In the genomic region with DNA sequence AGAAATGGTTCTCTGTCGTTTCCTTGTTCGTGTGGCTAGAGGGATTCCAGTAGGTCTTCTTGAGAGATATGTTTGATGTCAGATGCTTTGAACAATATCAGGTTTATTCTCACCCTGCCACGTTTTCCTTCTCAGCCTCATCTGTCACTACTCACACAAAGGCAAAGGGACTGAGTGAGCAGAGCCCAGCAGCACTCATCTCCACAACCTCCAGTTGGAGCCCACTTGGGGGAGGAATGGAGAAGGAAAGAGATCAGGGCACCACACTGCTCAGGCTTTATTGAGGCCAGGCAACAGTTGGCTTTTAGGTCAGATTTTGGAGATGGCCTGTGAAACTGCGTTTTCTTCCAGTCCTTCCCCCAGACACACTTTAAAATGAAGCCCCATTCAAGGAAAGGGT, we compare ENCODE assay signal across 7 cellular contexts. TPM values are rescaled to one million over a fixed set of nuclear protein-coding genes. Genes with fewer than 3 reads are reported as not detected.
DNase-seq lines count a peak whose midpoint lies in the region; ATAC-seq, FAIRE-seq and TF ChIP-seq lines count a peak whose summit lies in the region.
"Not testable (repeated sequence)": the region's sequence is repeated elsewhere in the genome, so short reads cannot be mapped to it uniquely, and the experiment has no call there.

No MANE protein-coding gene starts in this region.

- DNase-seq in Panc1 (ENCODE audit: low read depth, low spot score); GM12878 (ENCODE audit: low read depth, low spot score); Right ventricle myocardium inferior (ENCODE audit: missing footprints); left ventricle myocardium superior; right lobe of liver; sciatic nerve (ENCODE audit: low spot score); upper lobe of right lung: not testable (repeated sequence)

- intact Hi-C loops in Panc1 (cut with micrococcal nuclease; ENCODE audit: unreplicated experiment); GM12878 (cut with micrococcal nuclease; ENCODE audit: unreplicated experiment); Right ventricle myocardium inferior (cut with DNase I); left ventricle myocardium superior (cut with micrococcal nuclease); right lobe of liver (cut with DNase I); sciatic nerve (cut with DNase I); upper lobe of right lung (cut with DNase I): not testable (repeated sequence)

- not testable (repeated sequence) for H3K9ac ChIP-seq in GM12878 (ENCODE audit: control insufficient read depth, insufficient read depth, low read length)

- H3K79me2 ChIP-seq in GM12878 (ENCODE audit: control insufficient read depth, insufficient read depth, low read length): not testable (repeated sequence)

- POLR2A ChIA-PET in Panc1 (lab: Charles Lee); GM12878 (lab: Charles Lee): not testable (repeated sequence)

- WGBS in GM12878 (ENCODE audit: insufficient coverage, insufficient replicate concordance, low lambda C conversion rate, missing lambda C conversion rate): no CpG with 5 or more reads among the region's 4 CpGs
- WGBS in right lobe of liver (ENCODE audit: insufficient coverage, low coverage, low lambda C conversion rate, missing lambda C conversion rate): no CpG with 5 or more reads among the region's 4 CpGs

- TF ChIP-seq EP300 in GM12878 (IDR thresholded peaks at IDR 0.05; ENCODE audit: borderline replicate concordance in 1 of 2, control insufficient read depth in 1 of 2, low read depth in 2 of 2, low read length in 2 of 2): not testable (repeated sequence)

- not testable (repeated sequence) for H3K9me3 ChIP-seq in Panc1 (ENCODE audit: control insufficient read depth, insufficient read depth, low read depth, low read length); GM12878 (replicated peaks; ENCODE audit: control insufficient read depth, insufficient read depth, low read length); right lobe of liver; upper lobe of right lung

- H3K36me3 ChIP-seq in Panc1 (ENCODE audit: control insufficient read depth, insufficient read depth, low read length); GM12878 (ENCODE audit: control insufficient read depth in 2 of 2, insufficient read depth in 2 of 2, low read length in 1 of 2); right lobe of liver; upper lobe of right lung: not testable (repeated sequence)

- CTCF ChIA-PET in Panc1 (lab: Charles Lee); GM12878 (lab: Yijun Ruan, JAX): not testable (repeated sequence)

- not testable (repeated sequence) for H3K4me1 ChIP-seq in Panc1 (ENCODE audit: control insufficient read depth, insufficient read depth, low read length); GM12878 (ENCODE audit: control insufficient read depth, insufficient read depth, low read length); right lobe of liver; upper lobe of right lung

- FAIRE-seq in GM12878 (lab: Jason Lieb, UNC): not testable (repeated sequence)

- TF ChIP-seq RAD21 in GM12878 (IDR thresholded peaks at IDR 0.05; ENCODE audit: insufficient read depth, low read depth, low read length): not testable (repeated sequence)

- not testable (repeated sequence) for H3K27me3 ChIP-seq in Panc1 (ENCODE audit: control insufficient read depth, insufficient read depth, low read length); GM12878 (replicated peaks in 1 of 2; ENCODE audit: control insufficient read depth in 2 of 2, insufficient read depth in 2 of 2, low read length in 1 of 2); right lobe of liver; upper lobe of right lung

- not testable (repeated sequence) for H3K27ac ChIP-seq in Panc1 (ENCODE audit: low read length); GM12878 (ENCODE audit: control insufficient read depth, insufficient read depth); right lobe of liver; upper lobe of right lung

- not testable (repeated sequence) for TF ChIP-seq POLR2A in GM12878 (IDR thresholded peaks at IDR 0.05; ENCODE audit: low read depth, low read length); right lobe of liver (IDR thresholded peaks at IDR 0.05)

- not testable (repeated sequence) for H3K4me2 ChIP-seq in GM12878 (ENCODE audit: control insufficient read depth, insufficient read depth)

- RAD21 ChIA-PET in GM12878 (lab: Charles Lee; ENCODE audit: unreplicated experiment): not testable (repeated sequence)

- ATAC-seq in Panc1 (peak; percentile 46), GM12878 (peak; percentile 28), Right ventricle myocardium inferior (peak; percentile 47), left ventricle myocardium superior (peak; percentile 66), right lobe of liver (peak; percentile 36 to 44 (median 40)), sciatic nerve (peak; percentile 63), upper lobe of right lung (peak; percentile 23)

- H2AFZ ChIP-seq in GM12878 (ENCODE audit: control insufficient read depth, low read depth, low read length): not testable (repeated sequence)

- BruUV-seq in Panc1 (replicated peaks; lab: Mats Ljungman, UMichigan); GM12878 (replicated peaks; lab: Mats Ljungman, UMichigan): not testable (repeated sequence)

- in situ Hi-C loops in Panc1 (cut with HindIII; ENCODE audit: low pct_unique_long_range_greater_than_20kb, low sequenced_read_pairs); GM12878 (cut with MboI): not testable (repeated sequence)

- SMC1A ChIA-PET in GM12878 (lab: Charles Lee; ENCODE audit: uncharacterized antibody, unreplicated experiment): not testable (repeated sequence)

- H4K20me1 ChIP-seq in GM12878 (ENCODE audit: control insufficient read depth, insufficient read depth): not testable (repeated sequence)

- TF ChIP-seq CTCF in Panc1 (IDR thresholded peaks at IDR 0.05); GM12878 (IDR thresholded peaks at IDR 0.05 in 2 of 3, conservative IDR thresholded peaks at IDR 0.05 in 1 of 3; ENCODE audit: control insufficient read depth in 2 of 3, extremely low read depth in 1 of 3, insufficient read depth in 1 of 3, low read depth in 3 of 3, low read length in 3 of 3); right lobe of liver (IDR thresholded peaks at IDR 0.05); upper lobe of right lung (IDR thresholded peaks at IDR 0.05): not testable (repeated sequence)

- not testable (repeated sequence) for H3K4me3 ChIP-seq in Panc1 (ENCODE audit: low read depth in 2 of 2, low read length in 2 of 2); GM12878; right lobe of liver; upper lobe of right lung

RNA-seq across cellular contexts. Expression of a gene that starts 0.8 kb away (rescaled TPM):
- total RNA-seq in Panc1 (2021; ENCODE audit: unreplicated experiment) (13.6 TPM), GM12878 (2014; rRNA removed) (3.4 and 4.6 TPM in 2 replicates), GM12878 (2014; rRNA removed; fragmentation: Illumina TruSeq; extraction: Trizol) (5.0 and 5.1 TPM in 2 replicates), GM12878 (2021) (7.4 and 8.2 TPM in 2 replicates), Right ventricle myocardium inferior (1,846 TPM), left ventricle myocardium superior (1,838 TPM), right lobe of liver (100 to 1,000 TPM in 1 of 6 experiments, 10 to 100 TPM in 5; 36.3 to 129 (median 57.9) TPM), sciatic nerve (121 TPM), upper lobe of right lung (163 TPM)
- polyA plus RNA-seq in Panc1 (2012; ENCODE audit: insufficient read length): 9.6 TPM
- total RNA-seq in GM12878 (2013; cell fraction: nucleolus; rRNA removed): 15.0 and 15.4 TPM in 2 replicates
- 5.8 TPM for polyA plus RNA-seq in GM12878 (2011; ENCODE audit: low read depth)
- polyA plus RNA-seq in GM12878 (2011; rRNA removed) (9.0 and 9.4 TPM in 2 replicates), GM12878 (2014; fragmentation: Illumina TruSeq; extraction: Trizol) (5.9 and 8.0 TPM in 2 replicates), GM12878 (2014; fragmentation: Nextera tagmentation; extraction: Ambion mirVana) (1 to 10 TPM; 3.5 to 3.6 TPM), GM12878 (2014; rRNA removed) (3.5 and 4.6 TPM in 2 replicates), GM12878 (2016; fragmentation: Nextera tagmentation; extraction: Ambion mirVana) (1 to 10 TPM; 7.9 to 8.3 TPM)
- polyA plus RNA-seq in GM12878 (2011; cell fraction: cytosol; rRNA removed): 5.1 and 5.2 TPM in 2 replicates
- polyA plus RNA-seq in GM12878 (2011; cell fraction: nucleus; rRNA removed): 13.9 and 14.3 TPM in 2 replicates
- polyA plus RNA-seq in GM12878 (2012): 5.4 and 6.4 TPM in 2 replicates
- 8.4 and 12.3 TPM in 2 replicates for polyA minus RNA-seq in GM12878 (2011; rRNA and poly(A)+ RNA removed)
- polyA minus RNA-seq in GM12878 (2011; cell fraction: cytosol; rRNA and poly(A)+ RNA removed): 4.1 and 8.1 TPM in 2 replicates
- polyA minus RNA-seq in GM12878 (2011; cell fraction: nucleus; rRNA and poly(A)+ RNA removed): 15.1 and 24.9 TPM in 2 replicates

Comparison
In these comparisons a context has a peak if more than half of its experiments do, and no peak if none do; other contexts are left out.
1. RNA of a gene that starts 0.8 kb away (total RNA-seq): 1,846 TPM in Right ventricle myocardium inferior (single experiment) and 1,838 TPM in left ventricle myocardium superior (single experiment); 163 TPM in upper lobe of right lung (single experiment), 121 TPM in sciatic nerve (single experiment), 36.3 to 129 TPM in right lobe of liver, 13.6 TPM in Panc1 (single experiment) and 3.4 to 15.4 TPM in GM12878; every median in the first group is over 10 times any median in the second.
2. Peak in every context shown above with its lines, with median percentiles within 50 percentile points of each other: ATAC-seq.